In genomic region chr11:7252683-7253213, GRCh38 we compare ENCODE assay signal across 9 cellular contexts. TPM values are rescaled to one million over a fixed set of nuclear protein-coding genes. Genes with fewer than 3 reads are reported as not detected.
DNase-seq lines count a peak whose midpoint lies in the region; ATAC-seq and TF ChIP-seq lines count a peak whose summit lies in the region.
"Had no signal": no experiment of that assay in that cellular context is flagged by ENCODE, and none has a peak within 500 bp of the region (broad histone marks: within the 10 kb centered on the region; RNA-seq: fewer than 3 reads in every experiment).

No MANE protein-coding gene starts in this region.

- WGBS in esophagus muscularis mucosa, result 70% methylated on average over 2 of the region's 33 CpGs

- TF ChIP-seq CTCF in KMS-11 (conservative IDR thresholded peaks at IDR 0.05; ENCODE audit: low read depth, low read length), result no peak
- TF ChIP-seq CTCF in esophagus muscularis mucosa (IDR thresholded peaks at IDR 0.05), result no peak
- TF ChIP-seq CTCF in neural crest cell (conservative IDR thresholded peaks at IDR 0.05), result no peak

- H2AFZ ChIP-seq in KMS-11 (ENCODE audit: low read depth), result peak overlapping the region; percentile 64; the same call in 1 of the 2 replicates

- H3K4me2 ChIP-seq in KMS-11, result peak overlapping the region; percentile 45

- no peaks in the 10 kb centered on the region for H3K4me1 ChIP-seq in KMS-11 (ENCODE audit: low read depth, poor library complexity, severe bottlenecking)
- peaks cover 9 to 19% (median 17%) of the 10 kb centered on the region in 4 donors for H3K4me1 ChIP-seq in esophagus muscularis mucosa

- H3K9me3 ChIP-seq in esophagus muscularis mucosa, result no peaks in the 10 kb centered on the region

- no peak for TF ChIP-seq EP300 in esophagus muscularis mucosa (IDR thresholded peaks at IDR 0.05)

- no peaks in the 10 kb centered on the region for H3K36me3 Mint-ChIP-seq in neural crest cell (ENCODE audit: low read depth)

- peaks cover 84% of the 10 kb centered on the region for H3K27me3 Mint-ChIP-seq in neural crest cell (ENCODE audit: low read depth)

- no peak overlapping the region for H3K4me3 ChIP-seq in KMS-11 (IDR thresholded peaks at IDR 0.05; ENCODE audit: insufficient read depth, low read depth, low read length)
- peak overlapping the region; percentile 52 to 61 (median 58) for H3K4me3 ChIP-seq in esophagus muscularis mucosa

- H4K20me1 ChIP-seq in KMS-11 (ENCODE audit: insufficient read depth), result no peaks in the 10 kb centered on the region

- H3K27ac ChIP-seq in KMS-11 (no peak overlapping the region), esophagus muscularis mucosa (replicated peaks in 1 of 4) (no peak overlapping the region)

- ATAC-seq in GM18909 (IDR thresholded peaks at IDR 0.05; ENCODE audit: poor library complexity, unreplicated experiment), result no peak
- ATAC-seq in HG03025 (IDR thresholded peaks at IDR 0.05; ENCODE audit: low FRiP score, unreplicated experiment), result no peak
- ATAC-seq in HG03139 (IDR thresholded peaks at IDR 0.05; ENCODE audit: unreplicated experiment), result no peak

- H3K36me3 ChIP-seq in KMS-11 (ENCODE audit: insufficient read depth) (no peaks in the 10 kb centered on the region), esophagus muscularis mucosa (no peaks in the 10 kb centered on the region)

- DNase-seq in AG08396 (ENCODE audit: low spot score) (peak; percentile 6), esophagus muscularis mucosa (ENCODE audit: extremely low spot score) (no peak), neural crest cell (ENCODE audit: low read depth, low spot score) (no peak), NCI-H2081 treated with DMSO at 0.1 percent for 48 hours (lab: John Stamatoyannopoulos, UW) (no peak)

- H3K4me1 Mint-ChIP-seq in neural crest cell, result no peaks in the 10 kb centered on the region

- no peak overlapping the region for H3K27ac Mint-ChIP-seq in neural crest cell (ENCODE audit: unreplicated experiment)

- H3K4me3 Mint-ChIP-seq in neural crest cell, result peak overlapping the region; percentile 83

- no peak for TF ChIP-seq POLR2A in esophagus muscularis mucosa (IDR thresholded peaks at IDR 0.05; ENCODE audit: low read depth)

- H3K79me2 ChIP-seq in KMS-11 (ENCODE audit: insufficient read depth, low read depth), result no peaks in the 10 kb centered on the region

- H3K27me3 ChIP-seq in KMS-11 (ENCODE audit: insufficient read depth, low read depth) (no peaks in the 10 kb centered on the region), esophagus muscularis mucosa (peaks cover 0 to 58% (median 14%) of the 10 kb centered on the region in 4 donors)

- H3K9ac ChIP-seq in KMS-11, result no peak overlapping the region

- intact Hi-C loops in esophagus muscularis mucosa (cut with DNase I), result no loop called here

- H3K9me3 Mint-ChIP-seq in neural crest cell, result no peaks in the 10 kb centered on the region

RNA-seq across cellular contexts. Expression of gene SYT9, which starts 1.0 kb away (rescaled TPM):
- total RNA-seq in esophagus muscularis mucosa, result under 1 TPM in 3 of 4 donors, not detected in 1; 0.13 to 0.33 (median 0.29) TPM
- total RNA-seq in neural crest cell, result 0.72 and 1.2 TPM in 2 replicates
- total RNA-seq: LHCN-M2 had no signal
